Comparison of ENCODE assay signal across 21 cellular contexts in genomic region chr7:79982151-79982770, GRCh38.
DNase-seq lines count a peak whose midpoint lies in the region; ATAC-seq, FAIRE-seq and TF ChIP-seq lines count a peak whose summit lies in the region.
"Had no signal": no experiment of that assay in that cellular context is flagged by ENCODE, and none has a peak within 500 bp of the region (broad histone marks: within the 10 kb centered on the region; RNA-seq: fewer than 3 reads in every experiment).

No MANE protein-coding gene starts in this region.

- H4K91ac ChIP-seq in neuronal stem cell (ENCODE audit: low read depth, low read length, poor library complexity): no peak overlapping the region

- no peak for TF ChIP-seq CTCF in PC-3 (conservative IDR thresholded peaks at IDR 0.05; ENCODE audit: low read depth, low read length)
- no peak for TF ChIP-seq CTCF in endothelial cell of umbilical vein (IDR thresholded peaks at IDR 0.05; ENCODE audit: extremely low read depth in 1 of 2, insufficient read depth in 1 of 2, low read depth in 1 of 2, low read length in 2 of 2)

- H3K27ac ChIP-seq in PC-3 (ENCODE audit: low read length) (peak overlapping the region; percentile 86), endothelial cell of umbilical vein (ENCODE audit: insufficient read depth, low read depth, low read length) (no peak overlapping the region), neuronal stem cell (replicated peaks; ENCODE audit: low read length) (no peak overlapping the region)
- H3K27ac ChIP-seq: neural progenitor cell, testis had no signal

- ATAC-seq in PC-3: peak; percentile 75
- ATAC-seq in HG02973 (IDR thresholded peaks at IDR 0.05; ENCODE audit: unreplicated experiment): no peak
- ATAC-seq: right cardiac atrium had no signal

- H3K79me2 ChIP-seq in PC-3 (ENCODE audit: low read length) (no peaks in the 10 kb centered on the region), endothelial cell of umbilical vein (ENCODE audit: control insufficient read depth, insufficient read depth, low read length) (no peaks in the 10 kb centered on the region)

- DNase-seq in ELR (ENCODE audit: low read depth): peak; percentile 85
- peak; percentile 65 for DNase-seq in PC-3
- peak; percentile 32 for DNase-seq in endothelial cell of umbilical vein (ENCODE audit: low read depth, low spot score)
- no peak for DNase-seq in neuronal stem cell (ENCODE audit: low spot score)
- DNase-seq in T-helper 2 cell: no peak
- no peak for DNase-seq in occipital lobe (lab: John Stamatoyannopoulos, UW)
- no peak for DNase-seq in effector CD4-positive, alpha-beta T cell
- DNase-seq: activated CD4-positive, alpha-beta T cell treated with anti-CD3 and anti-CD28 coated beads for 48 hours; activated naive CD4-positive, alpha-beta T cell treated with anti-CD3 and anti-CD28 coated beads for 36 hours; activated T-cell treated with anti-CD3 and anti-CD28 coated beads for 4 hours; KG1; mesendoderm; NCI-H1417; NK-92 treated with Interleukin-12 subunit alpha and Interleukin-12 subunit beta, amount 100 ng/mL, for 24 hours; right cardiac atrium; SIG-M5; stimulated activated CD8-positive, alpha-beta memory T cell treated with anti-CD3 and anti-CD28 coated beads, Interleukin-4, amount 100 ng/mL, for 48 hours; T-helper 9 cell; testis had no signal

- H3K36me3 ChIP-seq in PC-3 (ENCODE audit: low read depth, low read length): no peaks in the 10 kb centered on the region
- no peaks in the 10 kb centered on the region for H3K36me3 ChIP-seq in endothelial cell of umbilical vein (ENCODE audit: control insufficient read depth in 2 of 2, extremely low read depth in 1 of 2, insufficient read depth in 2 of 2, low read length in 2 of 2)
- no peaks in the 10 kb centered on the region for H3K36me3 ChIP-seq in neuronal stem cell (replicated peaks in 1 of 2; ENCODE audit: control insufficient read depth in 2 of 2, insufficient read depth in 2 of 2, low read length in 2 of 2)
- H3K36me3 ChIP-seq: neural progenitor cell had no signal

- intact Hi-C loops in PC-3 (cut with micrococcal nuclease): loop anchor here (2.0 kb wide), 1 partner anchor 37 kb away; no protein-coding TSS in a partner anchor
- intact Hi-C loops in endothelial cell of umbilical vein (cut with micrococcal nuclease): no loop called here

- POLR2A ChIA-PET in PC-3 (lab: Charles Lee; ENCODE audit: unreplicated experiment) (no interaction called here), endothelial cell of umbilical vein (lab: Charles Lee) (no interaction called here)

- dilution Hi-C loops in endothelial cell of umbilical vein (cut with MboI; ENCODE audit: extremely low pct_ligation_motif_present, low sequenced_read_pairs): no loop called here

- no peak overlapping the region for H2AK5ac ChIP-seq in neuronal stem cell (ENCODE audit: low read depth, low read length)

- H3K4me3 ChIP-seq in PC-3 (ENCODE audit: low read length) (peak overlapping the region; percentile 34; the same call in 1 of the 2 replicates), endothelial cell of umbilical vein (replicated peaks in 1 of 3; ENCODE audit: insufficient read depth in 1 of 3, low read depth in 1 of 3, low read length in 3 of 3) (no peak overlapping the region), neuronal stem cell (ENCODE audit: low read length in 2 of 2) (no peak overlapping the region)
- H3K4me3 ChIP-seq: neural progenitor cell, testis had no signal

- H3K23ac ChIP-seq in neuronal stem cell (ENCODE audit: low read depth, low read length, poor library complexity): no peak overlapping the region

- H3K9me3 ChIP-seq in PC-3 (ENCODE audit: low read length) (no peaks in the 10 kb centered on the region), endothelial cell of umbilical vein (replicated peaks; ENCODE audit: control insufficient read depth, insufficient read depth, low read length) (no peaks in the 10 kb centered on the region), neuronal stem cell (replicated peaks in 1 of 2; ENCODE audit: control insufficient read depth in 2 of 2, insufficient read depth in 1 of 2, low read depth in 1 of 2, low read length in 2 of 2) (no peaks in the 10 kb centered on the region)
- H3K9me3 ChIP-seq: testis had no signal

- no peak overlapping the region for H3K18ac ChIP-seq in neuronal stem cell (ENCODE audit: low read length)

- H2BK120ac ChIP-seq in neuronal stem cell (ENCODE audit: low read depth, low read length): no peak overlapping the region

- CTCF ChIA-PET in PC-3 (lab: Charles Lee) (no interaction called here), endothelial cell of umbilical vein (lab: Charles Lee) (no interaction called here)

- H2AFZ ChIP-seq in PC-3 (ENCODE audit: low read length) (no peak overlapping the region), endothelial cell of umbilical vein (ENCODE audit: low read depth, low read length) (no peak overlapping the region), neuronal stem cell (ENCODE audit: low read length) (peak overlapping the region; percentile 39)
- H2AFZ ChIP-seq: neural progenitor cell had no signal

- no peaks in the 10 kb centered on the region for H3K9me1 ChIP-seq in endothelial cell of umbilical vein (replicated peaks; ENCODE audit: control insufficient read depth, extremely low read depth, insufficient read depth, low read length)

- H3K4me2 ChIP-seq in PC-3 (ENCODE audit: low read length) (peak overlapping the region; percentile 76), endothelial cell of umbilical vein (ENCODE audit: insufficient read depth, low read length) (peak overlapping the region; percentile 34), neuronal stem cell (ENCODE audit: insufficient read depth, low read length, poor library complexity, severe bottlenecking) (no peak overlapping the region)
- H3K4me2 ChIP-seq: neural progenitor cell had no signal

- no peak overlapping the region for H2BK5ac ChIP-seq in neuronal stem cell (ENCODE audit: low read length)

- H4K8ac ChIP-seq in neuronal stem cell (ENCODE audit: low read depth, low read length): no peak overlapping the region

- H3K4ac ChIP-seq in neuronal stem cell (ENCODE audit: low read length): no peak overlapping the region

- no CpG with 5 or more reads among the region's 2 CpGs for WGBS in neuronal stem cell (ENCODE audit: extremely low coverage in 2 of 2, insufficient read length in 2 of 2, insufficient replicate concordance in 1 of 2), 2 donors

- H4K20me1 ChIP-seq in PC-3 (ENCODE audit: low read length) (no peaks in the 10 kb centered on the region), endothelial cell of umbilical vein (replicated peaks; ENCODE audit: control insufficient read depth, extremely low read depth, insufficient read depth, low read length) (no peaks in the 10 kb centered on the region)

- H3K4me1 ChIP-seq in PC-3 (ENCODE audit: insufficient read depth, low read length) (peaks cover 52% of the 10 kb centered on the region), endothelial cell of umbilical vein (ENCODE audit: control insufficient read depth, extremely low read depth, insufficient read depth, low read length) (peaks cover 21% of the 10 kb centered on the region), neuronal stem cell (ENCODE audit: control insufficient read depth in 2 of 2, insufficient read depth in 1 of 2, low read depth in 1 of 2, low read length in 2 of 2) (no peaks in the 10 kb centered on the region)
- H3K4me1 ChIP-seq: neural progenitor cell, testis had no signal

- no peak for FAIRE-seq in endothelial cell of umbilical vein (lab: Jason Lieb, UNC)

- BruUV-seq in PC-3 (replicated peaks; lab: Mats Ljungman, UMichigan): no TSS peak
- no TSS peak for BruUV-seq in endothelial cell of umbilical vein (replicated peaks; lab: Mats Ljungman, UMichigan)

- no peak overlapping the region for H3K14ac ChIP-seq in neuronal stem cell (ENCODE audit: low read length)

- no peaks in the 10 kb centered on the region for H3K79me1 ChIP-seq in neuronal stem cell (ENCODE audit: low read depth, low read length)

- H2BK12ac ChIP-seq in neuronal stem cell (ENCODE audit: low read length): no peak overlapping the region

- no peaks in the 10 kb centered on the region for H3F3A ChIP-seq in PC-3 (ENCODE audit: low read length, unreplicated experiment)

- H3K9ac ChIP-seq in PC-3 (ENCODE audit: low read length) (peak overlapping the region; percentile 28; the same call in 1 of the 2 replicates), endothelial cell of umbilical vein (replicated peaks; ENCODE audit: extremely low read depth, insufficient read depth, low read length) (no peak overlapping the region), neuronal stem cell (ENCODE audit: low read depth, low read length, poor library complexity) (no peak overlapping the region)
- H3K9ac ChIP-seq: neural progenitor cell had no signal

- H3K9me2 ChIP-seq in PC-3 (replicated peaks; ENCODE audit: low read length): no peaks in the 10 kb centered on the region

- no peak overlapping the region for H2BK15ac ChIP-seq in neuronal stem cell (ENCODE audit: low read length)

- TF ChIP-seq POLR2A in endothelial cell of umbilical vein (IDR thresholded peaks at IDR 0.05; ENCODE audit: low read depth, low read length): no peak

- no peaks in the 10 kb centered on the region for H3K27me3 ChIP-seq in PC-3 (ENCODE audit: low read length)
- H3K27me3 ChIP-seq in endothelial cell of umbilical vein (ENCODE audit: control insufficient read depth in 2 of 2, insufficient read depth in 2 of 2, low read length in 2 of 2): no peaks in the 10 kb centered on the region
- no peaks in the 10 kb centered on the region for H3K27me3 ChIP-seq in neuronal stem cell (ENCODE audit: control insufficient read depth in 3 of 3, insufficient read depth in 3 of 3, low read depth in 1 of 3, low read length in 3 of 3)
- H3K27me3 ChIP-seq: neural progenitor cell, testis had no signal

TF ChIP-seq in endothelial cell of umbilical vein, 7 proteins besides CTCF, POLR2A, EP300 and RAD21:
- TF ChIP-seq GATA2 (IDR thresholded peaks at IDR 0.05; ENCODE audit: insufficient read depth, insufficient read length, low read depth, low read length) (peak; percentile 56), FOS (IDR thresholded peaks at IDR 0.05; ENCODE audit: borderline replicate concordance, insufficient read depth, low read length) (peak; percentile 82), MYC (IDR thresholded peaks at IDR 0.05; ENCODE audit: low read depth, low read length) (no peak), JUN (IDR thresholded peaks at IDR 0.05; ENCODE audit: borderline replicate concordance, insufficient read depth, insufficient read length, low read depth) (peak; percentile 54)

Comparison
In these comparisons a context has a peak if more than half of its experiments do, and no peak if none do; other contexts are left out.
1. DNase-seq: peak in ELR (single experiment), PC-3 (single experiment) and endothelial cell of umbilical vein (single experiment); none in neuronal stem cell (single experiment), T-helper 2 cell (0 of 5), occipital lobe (single experiment) and effector CD4-positive, alpha-beta T cell (single experiment).